In the genomic region with DNA sequence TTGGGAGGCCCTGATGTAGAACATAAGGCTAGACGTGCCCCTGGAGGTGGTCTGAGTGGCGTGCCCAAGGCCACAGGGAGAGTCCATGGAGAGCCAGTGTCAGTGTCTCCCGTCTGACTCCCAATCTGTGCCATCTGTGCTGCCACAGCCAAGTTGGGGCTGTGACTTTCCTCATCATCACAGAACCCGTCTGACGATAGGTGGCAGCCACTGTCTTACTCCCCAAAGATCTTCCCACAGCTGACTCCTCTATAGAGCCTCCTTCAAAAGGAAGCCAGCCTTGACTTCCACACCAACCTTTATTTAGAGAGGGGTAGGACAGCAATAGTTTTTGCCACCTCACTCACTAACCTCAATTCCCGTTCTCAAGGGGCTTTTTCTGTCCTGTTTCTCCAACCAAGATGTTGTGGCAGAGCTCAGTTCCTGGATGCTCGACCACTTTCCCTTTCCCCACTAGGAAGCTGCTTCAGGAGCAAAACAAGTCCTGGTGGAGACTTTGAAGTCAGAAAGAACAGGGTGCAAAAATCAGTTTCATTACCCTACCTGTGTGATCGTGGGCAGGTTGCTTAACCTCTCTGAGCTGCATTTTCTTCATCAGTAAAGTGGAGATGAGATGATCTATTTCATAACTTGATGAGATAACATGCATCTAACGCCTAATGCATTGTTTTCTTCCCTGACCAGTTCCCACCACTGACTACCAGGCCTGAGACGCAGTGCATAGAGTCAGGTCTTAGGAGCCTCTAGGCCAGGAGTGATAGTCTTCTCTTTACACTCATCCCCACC, we compare ENCODE assay signal across 15 cellular contexts.
"Had no signal": no experiment of that assay in that cellular context is flagged by ENCODE, and none has a peak within 500 bp of the region (broad histone marks: within the 10 kb centered on the region; RNA-seq: fewer than 3 reads in every experiment).

No MANE protein-coding gene starts in this region.

- H3K4me1 Mint-ChIP-seq: stimulated activated naive B cell treated with anti-CD40 and anti-IgM and Interleukin-4, amounts not matched to agents 10 μg/mL and 1 μg/mL and 100 μg/mL, for 72 hours had no signal

- H3K4me3 ChIP-seq: cardiac muscle cell, dorsolateral prefrontal cortex, hepatocyte, pancreas, spleen, thyroid gland had no signal

- H3K27ac ChIP-seq: cardiac muscle cell, dorsolateral prefrontal cortex, foreskin keratinocyte, pancreas, spleen, thyroid gland, WERI-Rb-1 had no signal

- H3K27me3 ChIP-seq: cardiac muscle cell, foreskin keratinocyte, hepatocyte, pancreas, spleen, thyroid gland had no signal

- H3K36me3 Mint-ChIP-seq: activated naive CD4-positive, alpha-beta T cell treated with anti-CD3 and anti-CD28 coated beads, Interleukin-2, amount 50 U/mL, for 72 hours; stimulated activated naive B cell treated with anti-CD40 and anti-IgM and Interleukin-4, amounts not matched to agents 10 μg/mL and 1 μg/mL and 100 μg/mL, for 72 hours had no signal

- H3K4me3 Mint-ChIP-seq: endodermal cell; stimulated activated naive B cell treated with anti-CD40 and anti-IgM and Interleukin-4, amounts not matched to agents 10 μg/mL and 1 μg/mL and 100 μg/mL, for 72 hours had no signal

- H3K27ac Mint-ChIP-seq: endodermal cell; stimulated activated naive B cell treated with anti-CD40 and anti-IgM and Interleukin-4, amounts not matched to agents 10 μg/mL and 1 μg/mL and 100 μg/mL, for 72 hours had no signal

- H3K36me3 ChIP-seq: cardiac muscle cell, pancreas, spleen, thyroid gland, WERI-Rb-1 had no signal

- H3K9me3 Mint-ChIP-seq: activated naive CD4-positive, alpha-beta T cell treated with anti-CD3 and anti-CD28 coated beads, Interleukin-2, amount 50 U/mL, for 72 hours; endodermal cell; stimulated activated naive B cell treated with anti-CD40 and anti-IgM and Interleukin-4, amounts not matched to agents 10 μg/mL and 1 μg/mL and 100 μg/mL, for 72 hours had no signal

- H3K4me1 ChIP-seq: foreskin keratinocyte, pancreas, spleen, thyroid gland had no signal

- DNase-seq: activated CD4-positive, alpha-beta T cell treated with anti-CD3 and anti-CD28 coated beads for 1 hour; activated gamma-delta T cell; dorsolateral prefrontal cortex; endodermal cell; foreskin keratinocyte; left cardiac atrium; pancreas; spleen; stimulated activated naive B cell treated with anti-CD40 and anti-IgM and Interleukin-4, amounts not matched to agents 10 μg/mL and 1 μg/mL and 100 μg/mL, for 72 hours; thyroid gland; WERI-Rb-1 had no signal

- ATAC-seq: activated naive CD4-positive, alpha-beta T cell treated with anti-CD3 and anti-CD28 coated beads, Interleukin-2, amount 50 U/mL, for 72 hours; foreskin keratinocyte; left cardiac atrium; pancreas; sciatic nerve; stimulated activated naive B cell treated with anti-CD40 and anti-IgM and Interleukin-4, amounts not matched to agents 10 μg/mL and 1 μg/mL and 100 μg/mL, for 72 hours had no signal

- H3K9me3 ChIP-seq: pancreas, spleen, thyroid gland had no signal
